9 cellular contexts compared by ENCODE assay signal in genomic region chr11:46099973-46100335, GRCh38. TPM values are rescaled to one million over a fixed set of nuclear protein-coding genes. Genes with fewer than 3 reads are reported as not detected.
A peak's percentile ranks its signal among the peaks of the same experiment; 100 is the strongest.
DNase-seq lines count a peak whose midpoint lies in the region; ATAC-seq and TF ChIP-seq lines count a peak whose summit lies in the region.
"Had no signal": no experiment of that assay in that cellular context is flagged by ENCODE, and none has a peak within 500 bp of the region (broad histone marks: within the 10 kb centered on the region; RNA-seq: fewer than 3 reads in every experiment).

No MANE protein-coding gene starts in this region.

- TF ChIP-seq CTCF in fibroblast of mammary gland (conservative IDR thresholded peaks at IDR 0.05; ENCODE audit: control insufficient read depth, insufficient read depth, low read depth, low read length): no peak

- peak overlapping the region; percentile 21 for H3K4me3 ChIP-seq in fibroblast of mammary gland (ENCODE audit: control insufficient read depth, low read depth, low read length)

- H3K27me3 Mint-ChIP-seq in activated CD4-positive, alpha-beta T cell treated with anti-CD3 and anti-CD28 coated beads, Interleukin-2, amount 10 ng/mL, durations not matched to agents 24 days and 14 days: no peaks in the 10 kb centered on the region
- no peaks in the 10 kb centered on the region for H3K27me3 Mint-ChIP-seq in stimulated activated naive B cell treated with anti-CD40 and anti-IgM and Interleukin-4, amounts not matched to agents 10 μg/mL and 1 μg/mL and 100 μg/mL, for 72 hours

- intact Hi-C loops in activated CD4-positive, alpha-beta T cell treated with anti-CD3 and anti-CD28 coated beads, Interleukin-2, amount 10 ng/mL, durations not matched to agents 24 days and 14 days (cut with micrococcal nuclease): loop anchor here (2.0 to 5.0 kb wide), 2 partner anchors 17 to 53 kb away; no protein-coding TSS in a partner anchor

- H3K36me3 Mint-ChIP-seq in activated CD4-positive, alpha-beta T cell treated with anti-CD3 and anti-CD28 coated beads, Interleukin-2, amount 10 ng/mL, durations not matched to agents 24 days and 14 days (ENCODE audit: low read depth): peaks cover 3% of the 10 kb centered on the region
- peaks cover 4 to 15% of the 10 kb centered on the region in 2 donors for H3K36me3 Mint-ChIP-seq in stimulated activated naive B cell treated with anti-CD40 and anti-IgM and Interleukin-4, amounts not matched to agents 10 μg/mL and 1 μg/mL and 100 μg/mL, for 72 hours

- H3K9me3 Mint-ChIP-seq in activated CD4-positive, alpha-beta T cell treated with anti-CD3 and anti-CD28 coated beads, Interleukin-2, amount 10 ng/mL, durations not matched to agents 24 days and 14 days: peaks cover 6% of the 10 kb centered on the region
- peaks cover 0 to 2% of the 10 kb centered on the region in 2 donors for H3K9me3 Mint-ChIP-seq in stimulated activated naive B cell treated with anti-CD40 and anti-IgM and Interleukin-4, amounts not matched to agents 10 μg/mL and 1 μg/mL and 100 μg/mL, for 72 hours

- H3K4me3 Mint-ChIP-seq in activated CD4-positive, alpha-beta T cell treated with anti-CD3 and anti-CD28 coated beads, Interleukin-2, amount 10 ng/mL, durations not matched to agents 24 days and 14 days: peak overlapping the region; percentile 73
- peak overlapping the region; percentile 48 to 65 for H3K4me3 Mint-ChIP-seq in stimulated activated naive B cell treated with anti-CD40 and anti-IgM and Interleukin-4, amounts not matched to agents 10 μg/mL and 1 μg/mL and 100 μg/mL, for 72 hours

- no peak for ATAC-seq in stimulated activated naive B cell treated with anti-CD40 and anti-IgM and Interleukin-4, amounts not matched to agents 10 μg/mL and 1 μg/mL and 100 μg/mL, for 72 hours (replicated peaks)
- ATAC-seq in HG02970 (IDR thresholded peaks at IDR 0.05; ENCODE audit: low FRiP score, unreplicated experiment): no peak

- DNase-seq in activated CD4-positive, alpha-beta T cell treated with anti-CD3 and anti-CD28 coated beads, Interleukin-2, amount 10 ng/mL, durations not matched to agents 24 days and 14 days: no peak
- no peak for DNase-seq in activated CD4-positive, alpha-beta T cell treated with anti-CD3 and anti-CD28 coated beads for 48 hours
- DNase-seq in OCI-M1 (lab: John Stamatoyannopoulos, UW) (peak; percentile 82), fibroblast of mammary gland (ENCODE audit: low read depth) (peak; percentile 41), NCI-H524 treated with DMSO at 0.1 percent for 48 hours (lab: John Stamatoyannopoulos, UW) (no peak), germinal center (ENCODE audit: low spot score) (no peak)
- DNase-seq in stimulated activated naive B cell treated with anti-CD40 and anti-IgM and Interleukin-4, amounts not matched to agents 10 μg/mL and 1 μg/mL and 100 μg/mL, for 72 hours: no peak
- DNase-seq: WERI-Rb-1 had no signal

- peaks cover 32% of the 10 kb centered on the region for H3K4me1 Mint-ChIP-seq in activated CD4-positive, alpha-beta T cell treated with anti-CD3 and anti-CD28 coated beads, Interleukin-2, amount 10 ng/mL, durations not matched to agents 24 days and 14 days
- H3K4me1 Mint-ChIP-seq in stimulated activated naive B cell treated with anti-CD40 and anti-IgM and Interleukin-4, amounts not matched to agents 10 μg/mL and 1 μg/mL and 100 μg/mL, for 72 hours: peaks cover 29 to 50% of the 10 kb centered on the region in 2 donors

- H3K27ac Mint-ChIP-seq in activated CD4-positive, alpha-beta T cell treated with anti-CD3 and anti-CD28 coated beads, Interleukin-2, amount 10 ng/mL, durations not matched to agents 24 days and 14 days: peak overlapping the region; percentile 72
- H3K27ac Mint-ChIP-seq in stimulated activated naive B cell treated with anti-CD40 and anti-IgM and Interleukin-4, amounts not matched to agents 10 μg/mL and 1 μg/mL and 100 μg/mL, for 72 hours: peak overlapping the region; percentile 82

RNA-seq across cellular contexts. Expression of gene PHF21A, which starts 21.3 kb away (rescaled TPM):
- 33.7 and 33.9 TPM in 2 replicates for total RNA-seq in activated CD4-positive, alpha-beta T cell treated with anti-CD3 and anti-CD28 coated beads, Interleukin-2, amount 10 ng/mL, durations not matched to agents 24 days and 14 days

Comparison
In these comparisons a context has a peak if more than half of its experiments do, and no peak if none do; other contexts are left out.
1. DNase-seq: peak in OCI-M1 (single experiment) and fibroblast of mammary gland (single experiment); none in activated CD4-positive, alpha-beta T cell treated with anti-CD3 and anti-CD28 coated beads, Interleukin-2, amount 10 ng/mL, durations not matched to agents 24 days and 14 days (single experiment), activated CD4-positive, alpha-beta T cell treated with anti-CD3 and anti-CD28 coated beads for 48 hours (single experiment), stimulated activated naive B cell treated with anti-CD40 and anti-IgM and Interleukin-4, amounts not matched to agents 10 μg/mL and 1 μg/mL and 100 μg/mL, for 72 hours (single experiment), NCI-H524 treated with DMSO at 0.1 percent for 48 hours (single experiment) and germinal center (single experiment).